Comparison of ENCODE assay signal across 21 cellular contexts in the genomic region with DNA sequence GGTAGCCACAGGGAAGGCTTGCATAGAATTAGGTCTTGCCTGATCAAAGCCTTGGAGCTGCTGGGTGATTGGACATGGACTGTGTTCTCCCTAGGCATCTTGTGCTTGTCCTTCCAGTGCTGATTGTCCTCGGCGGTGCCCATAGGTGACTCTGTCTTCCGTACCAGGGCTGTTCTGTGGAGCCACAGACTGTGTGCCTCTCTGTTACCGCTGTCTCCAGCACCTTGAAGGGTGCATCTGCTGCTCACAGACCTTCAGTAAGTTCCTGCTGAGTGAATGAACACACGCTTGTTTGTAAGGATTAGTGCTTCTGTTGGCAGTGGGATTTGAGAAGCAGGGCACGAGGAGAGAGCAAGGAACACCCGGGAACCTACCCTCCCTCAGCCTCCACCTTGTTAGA.
DNase-seq lines count a peak whose midpoint lies in the region; ATAC-seq and TF ChIP-seq lines count a peak whose summit lies in the region.
"Had no signal": no experiment of that assay in that cellular context is flagged by ENCODE, and none has a peak within 500 bp of the region (broad histone marks: within the 10 kb centered on the region; RNA-seq: fewer than 3 reads in every experiment).

No MANE protein-coding gene starts in this region.

- WGBS in endodermal cell (ENCODE audit: insufficient coverage in 1 of 2, insufficient read length in 1 of 2), 2 experiments: 90 to 91% methylated on average over 7 of the region's 7 CpGs

- H3K4me3 ChIP-seq in RWPE2 (ENCODE audit: severe bottlenecking): no peak overlapping the region
- H3K4me3 ChIP-seq in endodermal cell (ENCODE audit: low read length): no peak overlapping the region
- H3K4me3 ChIP-seq: PC-9 had no signal

- H3K27ac ChIP-seq in RWPE2 (ENCODE audit: poor library complexity, severe bottlenecking) (no peak overlapping the region), endodermal cell (ENCODE audit: low read depth, low read length) (no peak overlapping the region), temporal lobe (ENCODE audit: low read depth, low read length) (peak overlapping the region; percentile 45)
- H3K27ac ChIP-seq: PC-9 had no signal

- H3K27me3 ChIP-seq in RWPE2 (ENCODE audit: insufficient read depth, poor library complexity, severe bottlenecking) (no peaks in the 10 kb centered on the region), endodermal cell (ENCODE audit: control insufficient read depth, insufficient read depth, low read length, poor library complexity, severe bottlenecking) (no peaks in the 10 kb centered on the region)

- ATAC-seq in RWPE2 (ENCODE audit: low read depth): 0 out of 3 replicates have a peak, but pooled peaks have one; percentile 19
- no peak for ATAC-seq in HG03095 (IDR thresholded peaks at IDR 0.05; ENCODE audit: unreplicated experiment)
- no peak for ATAC-seq in natural killer cell treated with Interleukin-12 subunit alpha and Interleukin-12 subunit beta and Interleukin-15 and Interleukin-18, amount 100 ng/mL, for 72 hours

- H3K36me3 ChIP-seq in RWPE2 (ENCODE audit: low read depth): no peaks in the 10 kb centered on the region
- no peaks in the 10 kb centered on the region for H3K36me3 ChIP-seq in endodermal cell (ENCODE audit: control insufficient read depth, insufficient read depth, low read length)

- peak overlapping the region; percentile 53 for H3K27ac Mint-ChIP-seq in endodermal cell
- peak overlapping the region in 1 of 2 donors; percentile 72 for H3K27ac Mint-ChIP-seq in natural killer cell treated with Interleukin-12 subunit alpha and Interleukin-12 subunit beta and Interleukin-15 and Interleukin-18, amount 100 ng/mL, for 72 hours
- H3K27ac Mint-ChIP-seq: HFFc6 had no signal

- H3K4me3 Mint-ChIP-seq in endodermal cell: no peak overlapping the region
- H3K4me3 Mint-ChIP-seq in natural killer cell treated with Interleukin-12 subunit alpha and Interleukin-12 subunit beta and Interleukin-15 and Interleukin-18, amount 100 ng/mL, for 72 hours: no peak overlapping the region
- H3K4me3 Mint-ChIP-seq: CD14-positive monocyte, HFFc6 had no signal

- peaks cover 28% of the 10 kb centered on the region for H3K4me1 Mint-ChIP-seq in endodermal cell
- peaks cover 4 to 6% of the 10 kb centered on the region in 2 donors for H3K4me1 Mint-ChIP-seq in natural killer cell treated with Interleukin-12 subunit alpha and Interleukin-12 subunit beta and Interleukin-15 and Interleukin-18, amount 100 ng/mL, for 72 hours (ENCODE audit: low read depth in 2 of 2)

- no peaks in the 10 kb centered on the region for H3K9me3 ChIP-seq in RWPE2 (ENCODE audit: severe bottlenecking)
- H3K9me3 ChIP-seq in endodermal cell (ENCODE audit: control insufficient read depth, low read length): no peaks in the 10 kb centered on the region

- H3K4me1 ChIP-seq in RWPE2 (ENCODE audit: insufficient read depth, poor library complexity, severe bottlenecking) (no peaks in the 10 kb centered on the region), endodermal cell (ENCODE audit: control insufficient read depth, insufficient read depth, low read length) (peaks cover 4% of the 10 kb centered on the region)

- H3K9ac ChIP-seq in endodermal cell (ENCODE audit: extremely low read depth, low read length, poor library complexity, severe bottlenecking): no peak overlapping the region

- no peak for TF ChIP-seq CTCF in RWPE2 (IDR thresholded peaks at IDR 0.05; ENCODE audit: poor library complexity, severe bottlenecking)
- no peak for TF ChIP-seq CTCF in endodermal cell (conservative IDR thresholded peaks at IDR 0.05)

- peak; percentile 56 for DNase-seq in G401 (ENCODE audit: low spot score)
- DNase-seq in RWPE2 (ENCODE audit: low spot score): no peak
- no peak for DNase-seq in endodermal cell
- no peak for DNase-seq in NCI-H1436 treated with DMSO at 0.1 percent for 48 hours (lab: John Stamatoyannopoulos, UW)
- no peak for DNase-seq in natural killer cell treated with Interleukin-12 subunit alpha and Interleukin-12 subunit beta and Interleukin-15 and Interleukin-18, amount 100 ng/mL, for 72 hours (ENCODE audit: low spot score)
- DNase-seq: Calu3, DMS153, DND-41, H7, HFFc6, KG1, MM.1S, NCI-H1694, NCI-H2029 treated with DMSO at 0.1 percent for 48 hours, NCI-H446 treated with DMSO at 0.1 percent for 48 hours, NCI-H526 treated with DMSO at 0.1 percent for 48 hours, PC-9, Right ventricle myocardium superior had no signal

- peaks cover under 1% of the 10 kb centered on the region for H3K36me3 Mint-ChIP-seq in endodermal cell (ENCODE audit: low read depth)
- H3K36me3 Mint-ChIP-seq in natural killer cell treated with Interleukin-12 subunit alpha and Interleukin-12 subunit beta and Interleukin-15 and Interleukin-18, amount 100 ng/mL, for 72 hours: peaks cover 7% of the 10 kb centered on the region
- H3K36me3 Mint-ChIP-seq: CD14-positive monocyte had no signal

- in situ Hi-C loops in G401 (cut with HindIII; ENCODE audit: low sequenced_read_pairs): no loop called here

- no peaks in the 10 kb centered on the region for H3K27me3 Mint-ChIP-seq in endodermal cell (ENCODE audit: insufficient read depth)
- H3K27me3 Mint-ChIP-seq in natural killer cell treated with Interleukin-12 subunit alpha and Interleukin-12 subunit beta and Interleukin-15 and Interleukin-18, amount 100 ng/mL, for 72 hours: no peaks in the 10 kb centered on the region

- H3K9me3 Mint-ChIP-seq in endodermal cell: no peaks in the 10 kb centered on the region
- peaks cover 2% of the 10 kb centered on the region for H3K9me3 Mint-ChIP-seq in natural killer cell treated with Interleukin-12 subunit alpha and Interleukin-12 subunit beta and Interleukin-15 and Interleukin-18, amount 100 ng/mL, for 72 hours
